Comparison of ENCODE assay signal across 8 cellular contexts in genomic region chr7:130008941-130009847, GRCh38. TPM values are rescaled to one million over a fixed set of nuclear protein-coding genes. Genes with fewer than 3 reads are reported as not detected.
DNase-seq lines count a peak whose midpoint lies in the region; ATAC-seq and TF ChIP-seq lines count a peak whose summit lies in the region.

No MANE protein-coding gene starts in this region.

- in situ Hi-C loops in brain microvascular endothelial cell (cut with HindIII; ENCODE audit: low pct_ligation_motif_present, low sequenced_read_pairs): no loop called here

- H3K4me1 ChIP-seq in lung (ENCODE audit: control insufficient read depth in 2 of 2, insufficient read depth in 2 of 2, low read length in 2 of 2): peaks cover 0 to 7% of the 10 kb centered on the region in 2 donors

- no peaks in the 10 kb centered on the region for H3K36me3 Mint-ChIP-seq in naive thymus-derived CD8-positive, alpha-beta T cell

- H3K27me3 Mint-ChIP-seq in naive thymus-derived CD8-positive, alpha-beta T cell: no peaks in the 10 kb centered on the region

- H3K27me3 ChIP-seq in brain microvascular endothelial cell (replicated peaks) (no peaks in the 10 kb centered on the region), lung (ENCODE audit: control insufficient read depth, insufficient read depth) (no peaks in the 10 kb centered on the region)

- H3K4me3 ChIP-seq in brain microvascular endothelial cell (ENCODE audit: low read depth, low read length) (no peak overlapping the region), lung (no peak overlapping the region)

- H3K4me1 Mint-ChIP-seq in naive thymus-derived CD8-positive, alpha-beta T cell: peaks cover 2 to 6% (median 3%) of the 10 kb centered on the region in 4 donors

- H3K36me3 ChIP-seq in brain microvascular endothelial cell (replicated peaks) (no peaks in the 10 kb centered on the region), lung (ENCODE audit: control insufficient read depth in 2 of 2, insufficient read depth in 2 of 2, low read length in 2 of 2) (no peaks in the 10 kb centered on the region)

- no peaks in the 10 kb centered on the region for H3K9me3 Mint-ChIP-seq in naive thymus-derived CD8-positive, alpha-beta T cell

- DNase-seq in AG08395 (ENCODE audit: low spot score) (peak; percentile 21), LoVo (ENCODE audit: low spot score) (peak; percentile 95), brain microvascular endothelial cell (peak; percentile 15), lung (ENCODE audit: low spot score) (peak; percentile 58), NCI-H1436 (lab: John Stamatoyannopoulos, UW) (no peak)
- DNase-seq in naive thymus-derived CD8-positive, alpha-beta T cell: no peak

- peak overlapping the region; percentile 82 for H3K27ac ChIP-seq in brain microvascular endothelial cell
- H3K27ac ChIP-seq in lung (ENCODE audit: low read depth in 1 of 2, low read length in 1 of 2): peak overlapping the region in 1 of 2 donors; percentile 24

- TF ChIP-seq CTCF in brain microvascular endothelial cell (IDR thresholded peaks at IDR 0.05; ENCODE audit: low read depth, low read length, missing control alignments): no peak
- TF ChIP-seq CTCF in lung (IDR thresholded peaks at IDR 0.05; ENCODE audit: control extremely low read depth, extremely low read depth): no peak

- H3K27ac Mint-ChIP-seq in naive thymus-derived CD8-positive, alpha-beta T cell: peak overlapping the region in 1 of 10 donors; percentile 52

- H3K9me3 ChIP-seq in lung (ENCODE audit: control insufficient read depth in 2 of 2, insufficient read depth in 1 of 2, low read length in 1 of 2): no peaks in the 10 kb centered on the region

- WGBS in lung, 2 donors: 53 to 69% methylated on average over 8 of the region's 8 CpGs

- ATAC-seq in lung (ENCODE audit: insufficient read depth, low FRiP score): peak; percentile 13
- no peak for ATAC-seq in naive thymus-derived CD8-positive, alpha-beta T cell
- no peak for ATAC-seq in HG03025 (IDR thresholded peaks at IDR 0.05; ENCODE audit: low FRiP score, unreplicated experiment)
- ATAC-seq in HG02840 (IDR thresholded peaks at IDR 0.05; ENCODE audit: low FRiP score, unreplicated experiment): no peak

- H3K4me3 Mint-ChIP-seq in naive thymus-derived CD8-positive, alpha-beta T cell: no peak overlapping the region

- POLR2A ChIA-PET in naive thymus-derived CD8-positive, alpha-beta T cell (lab: Charles Lee): no interaction called here

RNA-seq across cellular contexts. Expression of gene ZC3HC1, which starts 42.0 kb away (rescaled TPM):
- total RNA-seq in lung: 10 to 100 TPM; 11.8 to 13.2 TPM
- 10 to 100 TPM in 1 of 2 donors, 1 to 10 TPM in 1; 10.0 to 11.6 TPM for polyA plus RNA-seq in lung
- 10 to 100 TPM; 20.5 to 21.3 TPM for total RNA-seq in naive thymus-derived CD8-positive, alpha-beta T cell
- polyA plus RNA-seq in naive thymus-derived CD8-positive, alpha-beta T cell: 10 to 100 TPM in 1 of 3 donors, 1 to 10 TPM in 2; 7.4 to 14.2 (median 7.8) TPM

RNA-seq across cellular contexts. Expression of gene UBE2H, which starts 56.4 kb away (rescaled TPM):
- 100 to 1,000 TPM in 1 of 2 donors, 10 to 100 TPM in 1; 63.0 to 102 TPM for total RNA-seq in lung
- 10 to 100 TPM; 23.0 to 36.4 TPM for polyA plus RNA-seq in lung
- total RNA-seq in naive thymus-derived CD8-positive, alpha-beta T cell: 10 to 100 TPM; 46.3 to 46.7 TPM
- 10 to 100 TPM; 36.4 to 61.4 (median 52.9) TPM for polyA plus RNA-seq in naive thymus-derived CD8-positive, alpha-beta T cell

Comparison
In these comparisons a context has a peak if more than half of its experiments do, and no peak if none do; other contexts are left out.
1. DNase-seq: peak in AG08395 (single experiment), LoVo (single experiment), brain microvascular endothelial cell (single experiment) and lung (single experiment); none in naive thymus-derived CD8-positive, alpha-beta T cell (0 of 10) and NCI-H1436 (single experiment).